16 cellular contexts compared by ENCODE assay signal in genomic region chr12:84315926-84316325, GRCh38.
"Had no signal": no experiment of that assay in that cellular context is flagged by ENCODE, and none has a peak within 500 bp of the region (broad histone marks: within the 10 kb centered on the region; RNA-seq: fewer than 3 reads in every experiment).

No MANE protein-coding gene starts in this region.

- ATAC-seq: effector memory CD8-positive, alpha-beta T cell; heart right ventricle; mucosa of descending colon; naive thymus-derived CD8-positive, alpha-beta T cell had no signal

- H3K4me3 ChIP-seq: esophagus muscularis mucosa, heart right ventricle, mucosa of descending colon, right atrium auricular region, stomach, thoracic aorta, transverse colon had no signal

- H3K9me3 ChIP-seq: esophagus muscularis mucosa, mucosa of descending colon, right atrium auricular region, thoracic aorta, transverse colon had no signal

- DNase-seq: effector memory CD8-positive, alpha-beta T cell; heart right ventricle; hypothalamus; kidney glomerular epithelial cell; mucosa of descending colon; naive thymus-derived CD8-positive, alpha-beta T cell; small intestine; stimulated activated CD4-positive, alpha-beta T cell treated with anti-CD3 and anti-CD28 coated beads, Interleukin-12 subunit alpha, Interleukin-12 subunit beta, amount 100 ng/mL, for 4 hours; stimulated activated naive CD4-positive, alpha-beta T cell; stomach; substantia nigra; transverse colon had no signal

- H3K27me3 ChIP-seq: esophagus muscularis mucosa, heart right ventricle, right atrium auricular region, stomach, transverse colon had no signal

- H3K36me3 ChIP-seq: esophagus muscularis mucosa, heart right ventricle, right atrium auricular region, stomach, thoracic aorta, transverse colon had no signal

- H3K27ac ChIP-seq: epithelial cell of prostate, esophagus muscularis mucosa, heart right ventricle, right atrium auricular region, stomach, thoracic aorta, transverse colon had no signal

- H3K4me1 ChIP-seq: esophagus muscularis mucosa, heart right ventricle, right atrium auricular region, stomach, transverse colon had no signal
